14 cellular contexts compared by ENCODE assay signal in the genomic region with DNA sequence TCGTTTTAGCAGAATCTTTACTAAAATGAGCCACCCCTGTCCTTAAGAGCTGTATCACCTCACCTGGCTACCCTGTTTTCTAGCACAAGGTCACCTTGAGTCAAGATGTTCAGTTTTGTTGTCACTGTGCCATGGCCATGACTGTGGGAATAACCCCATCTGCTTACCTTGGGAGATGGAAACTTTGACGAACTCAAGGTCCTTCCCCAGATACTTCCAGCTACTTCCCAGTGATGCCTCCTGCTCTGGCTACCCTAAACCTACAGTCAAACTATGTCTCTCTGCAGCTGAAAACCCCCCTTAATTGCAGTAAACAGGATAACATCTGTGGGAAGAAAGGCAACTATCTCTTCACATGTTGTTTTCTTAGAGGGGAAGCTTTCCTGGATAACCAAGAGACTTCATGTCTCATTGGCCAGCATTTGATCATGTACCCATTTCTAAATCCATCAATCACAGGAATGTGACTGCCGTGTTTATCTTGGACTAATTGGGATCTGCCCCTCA.
DNase-seq lines count a peak whose midpoint lies in the region; ATAC-seq, FAIRE-seq and TF ChIP-seq lines count a peak whose summit lies in the region.
"Had no signal": no experiment of that assay in that cellular context is flagged by ENCODE, and none has a peak within 500 bp of the region (broad histone marks: within the 10 kb centered on the region; RNA-seq: fewer than 3 reads in every experiment).

No MANE protein-coding gene starts in this region.

- H3K9me3 ChIP-seq in mesodermal cell (ENCODE audit: control insufficient read depth, low read length) (no peaks in the 10 kb centered on the region), thoracic aorta (no peaks in the 10 kb centered on the region), T-helper 17 cell (ENCODE audit: control insufficient read depth, low read length, poor library complexity, severe bottlenecking) (no peaks in the 10 kb centered on the region)
- H3K9me3 ChIP-seq: mucosa of descending colon had no signal

- in situ Hi-C loops in brain microvascular endothelial cell (cut with HindIII; ENCODE audit: low pct_ligation_motif_present, low sequenced_read_pairs) = no loop called here

- FAIRE-seq in HTR-8/SVneo (lab: Jason Lieb, UNC) = peak; percentile 33

- H3K27me3 Mint-ChIP-seq in activated T-cell treated with anti-CD3 and anti-CD28 coated beads, Interleukin-2, amount 50 U/mL, for 72 hours (ENCODE audit: low read depth) = peaks cover 9% of the 10 kb centered on the region
- H3K27me3 Mint-ChIP-seq in T-helper 17 cell = peaks cover 16% of the 10 kb centered on the region

- H3K36me3 Mint-ChIP-seq in activated T-cell treated with anti-CD3 and anti-CD28 coated beads, Interleukin-2, amount 50 U/mL, for 72 hours (ENCODE audit: insufficient read depth in 2 of 2) = no peaks in the 10 kb centered on the region
- H3K36me3 Mint-ChIP-seq in T-helper 17 cell (ENCODE audit: low read depth) = no peaks in the 10 kb centered on the region

- ATAC-seq in thoracic aorta (ENCODE audit: insufficient number of reproducible peaks, low FRiP score, low read depth) (no peak), GM19023 (IDR thresholded peaks at IDR 0.05; ENCODE audit: unreplicated experiment) (no peak), T-helper 17 cell (no peak)
- ATAC-seq in activated T-cell treated with anti-CD3 and anti-CD28 coated beads, Interleukin-2, amount 50 U/mL, for 72 hours (replicated peaks in 1 of 2) = no peak

- no peak overlapping the region for H3K27ac Mint-ChIP-seq in activated T-cell treated with anti-CD3 and anti-CD28 coated beads, Interleukin-2, amount 50 U/mL, for 72 hours
- H3K27ac Mint-ChIP-seq in T-helper 17 cell = no peak overlapping the region
- H3K27ac Mint-ChIP-seq: activated naive CD4-positive, alpha-beta T cell treated with anti-CD3 and anti-CD28 coated beads for 36 hours had no signal

- H3K27ac ChIP-seq in brain microvascular endothelial cell = peak overlapping the region; percentile 84
- peak overlapping the region; percentile 72 for H3K27ac ChIP-seq in mesodermal cell (ENCODE audit: low read depth, low read length, severe bottlenecking)
- H3K27ac ChIP-seq in thoracic aorta = peak overlapping the region; percentile 72 to 90

- peaks cover 12% of the 10 kb centered on the region for H3K4me1 ChIP-seq in mesodermal cell (ENCODE audit: control insufficient read depth, insufficient read depth, low read length, poor library complexity, severe bottlenecking)
- peaks cover 9 to 34% of the 10 kb centered on the region in 2 donors for H3K4me1 ChIP-seq in thoracic aorta (ENCODE audit: control insufficient read depth in 1 of 2, low read depth in 2 of 2)

- DNase-seq in HTR-8/SVneo (ENCODE audit: insufficient read length, low spot score) (no peak), brain microvascular endothelial cell (no peak), thoracic aorta (ENCODE audit: low spot score) (no peak), T-helper 17 cell (no peak)
- DNase-seq in effector CD8-positive, alpha-beta T cell (lab: John Stamatoyannopoulos, UW) = no peak
- no peak for DNase-seq in activated T-cell treated with anti-CD3 and anti-CD28 coated beads, Interleukin-2, amount 50 U/mL, for 72 hours
- DNase-seq: activated CD4-positive, CD25-positive, alpha-beta regulatory T cell treated with anti-CD3 and anti-CD28 coated beads, Interleukin-2, amount 50 U/mL, for 72 hours; activated naive CD4-positive, alpha-beta T cell treated with anti-CD3 and anti-CD28 coated beads for 36 hours; endodermal cell; NCI-H187 treated with DMSO at 0.1 percent for 48 hours; NCI-H526 had no signal

- TF ChIP-seq CTCF in brain microvascular endothelial cell (IDR thresholded peaks at IDR 0.05; ENCODE audit: low read depth, low read length, missing control alignments) (no peak), thoracic aorta (IDR thresholded peaks at IDR 0.05) (no peak)

- WGBS in mesodermal cell (ENCODE audit: insufficient coverage in 2 of 2), 2 experiments = 75 to 100% methylated on average over 1 to 2 of the region's 3 CpGs

- H3K4me3 ChIP-seq in brain microvascular endothelial cell (ENCODE audit: low read depth, low read length) (no peak overlapping the region), mesodermal cell (ENCODE audit: extremely low read depth, insufficient read depth, low read length, poor library complexity, severe bottlenecking) (no peak overlapping the region), thoracic aorta (no peak overlapping the region)
- H3K4me3 ChIP-seq: mucosa of descending colon had no signal

- H3K27me3 ChIP-seq in brain microvascular endothelial cell (replicated peaks) = no peaks in the 10 kb centered on the region
- H3K27me3 ChIP-seq in thoracic aorta (replicated peaks; ENCODE audit: insufficient read depth) = no peaks in the 10 kb centered on the region

- no peaks in the 10 kb centered on the region for H3K4me1 Mint-ChIP-seq in activated T-cell treated with anti-CD3 and anti-CD28 coated beads, Interleukin-2, amount 50 U/mL, for 72 hours (ENCODE audit: low read depth)
- H3K4me1 Mint-ChIP-seq in T-helper 17 cell = no peaks in the 10 kb centered on the region

- H3K36me3 ChIP-seq in brain microvascular endothelial cell (replicated peaks) (no peaks in the 10 kb centered on the region), mesodermal cell (ENCODE audit: control insufficient read depth, insufficient read depth, low read length) (no peaks in the 10 kb centered on the region), thoracic aorta (no peaks in the 10 kb centered on the region)

- no peaks in the 10 kb centered on the region for H3K9me3 Mint-ChIP-seq in activated T-cell treated with anti-CD3 and anti-CD28 coated beads, Interleukin-2, amount 50 U/mL, for 72 hours
- H3K9me3 Mint-ChIP-seq: activated naive CD4-positive, alpha-beta T cell treated with anti-CD3 and anti-CD28 coated beads for 36 hours had no signal

- no peak overlapping the region for H3K4me3 Mint-ChIP-seq in activated T-cell treated with anti-CD3 and anti-CD28 coated beads, Interleukin-2, amount 50 U/mL, for 72 hours
- no peak overlapping the region for H3K4me3 Mint-ChIP-seq in T-helper 17 cell
- H3K4me3 Mint-ChIP-seq: activated naive CD4-positive, alpha-beta T cell treated with anti-CD3 and anti-CD28 coated beads for 36 hours; endodermal cell had no signal
